Comparison of ENCODE assay signal across 22 cellular contexts in genomic region chr14:85300119-85300518, GRCh38.
DNase-seq lines count a peak whose midpoint lies in the region; ATAC-seq and TF ChIP-seq lines count a peak whose summit lies in the region.
"Had no signal": no experiment of that assay in that cellular context is flagged by ENCODE, and none has a peak within 500 bp of the region (broad histone marks: within the 10 kb centered on the region; RNA-seq: fewer than 3 reads in every experiment).

No MANE protein-coding gene starts in this region.

- no peak for TF ChIP-seq EP300 in stomach (IDR thresholded peaks at IDR 0.05)

- intact Hi-C loops in upper lobe of right lung (cut with DNase I) (no loop called here), stomach (cut with DNase I; ENCODE audit: low total_unique reads) (no loop called here)

- peak; percentile 64 for ATAC-seq in upper lobe of right lung
- ATAC-seq: GM12878, Right ventricle myocardium inferior had no signal

- no peak overlapping the region for H3K4me3 ChIP-seq in upper lobe of right lung
- no peak overlapping the region for H3K4me3 ChIP-seq in stomach
- H3K4me3 ChIP-seq: GM12878 had no signal

- TF ChIP-seq POLR2A in stomach (IDR thresholded peaks at IDR 0.05) = no peak

- H3K27me3 ChIP-seq in upper lobe of right lung (no peaks in the 10 kb centered on the region), stomach (no peaks in the 10 kb centered on the region)

- H3K9me3 ChIP-seq in upper lobe of right lung (no peaks in the 10 kb centered on the region), stomach (no peaks in the 10 kb centered on the region)

- H3K36me3 ChIP-seq in upper lobe of right lung (no peaks in the 10 kb centered on the region), stomach (no peaks in the 10 kb centered on the region)

- DNase-seq in DMS153 (lab: John Stamatoyannopoulos, UW) (peak; percentile 71), DMS153 treated with DMSO at 0.1 percent for 48 hours (lab: John Stamatoyannopoulos, UW; ENCODE audit: unreplicated experiment) (no peak), NCI-H345 (lab: John Stamatoyannopoulos, UW) (peak; percentile 62), NCI-H774 (lab: John Stamatoyannopoulos, UW) (peak; percentile 23), upper lobe of right lung (no peak), amygdala (lab: John Stamatoyannopoulos, UW) (no peak), stomach (no peak)
- no peak for DNase-seq in stimulated activated CD8-positive, alpha-beta memory T cell treated with anti-CD3 and anti-CD28 coated beads, Interleukin-4, amount 100 ng/mL, for 48 hours
- DNase-seq: AML-193; EL; IMR-90; Karpas-422; MM.1S; NCI-H1694 treated with DMSO at 0.1 percent for 48 hours; NCI-H2107; NCI-H446 treated with DMSO at 0.1 percent for 48 hours; NK-92 treated with Interleukin-12 subunit alpha and Interleukin-12 subunit beta, amount 100 ng/mL, for 24 hours; T-helper 2 cell had no signal

- WGBS in stomach, 5 donors = 56 to 100% (median 73%) methylated on average over 1 of the region's 1 CpG

- TF ChIP-seq CTCF in upper lobe of right lung (IDR thresholded peaks at IDR 0.05) (no peak), stomach (IDR thresholded peaks at IDR 0.05) (no peak)

- no peaks in the 10 kb centered on the region for H3K4me1 ChIP-seq in upper lobe of right lung
- no peaks in the 10 kb centered on the region for H3K4me1 ChIP-seq in stomach

- no peak overlapping the region for H3K27ac ChIP-seq in upper lobe of right lung
- no peak overlapping the region for H3K27ac ChIP-seq in stomach
- H3K27ac ChIP-seq: 22Rv1, C4-2B had no signal

Comparison
In these comparisons a context has a peak if more than half of its experiments do, and no peak if none do; other contexts are left out.
1. DNase-seq: peak in DMS153 (single experiment), NCI-H345 (single experiment) and NCI-H774 (single experiment); none in DMS153 treated with DMSO at 0.1 percent for 48 hours (single experiment), upper lobe of right lung (single experiment), amygdala (0 of 56), stimulated activated CD8-positive, alpha-beta memory T cell treated with anti-CD3 and anti-CD28 coated beads, Interleukin-4, amount 100 ng/mL, for 48 hours (single experiment) and stomach (single experiment).